In the genomic region with DNA sequence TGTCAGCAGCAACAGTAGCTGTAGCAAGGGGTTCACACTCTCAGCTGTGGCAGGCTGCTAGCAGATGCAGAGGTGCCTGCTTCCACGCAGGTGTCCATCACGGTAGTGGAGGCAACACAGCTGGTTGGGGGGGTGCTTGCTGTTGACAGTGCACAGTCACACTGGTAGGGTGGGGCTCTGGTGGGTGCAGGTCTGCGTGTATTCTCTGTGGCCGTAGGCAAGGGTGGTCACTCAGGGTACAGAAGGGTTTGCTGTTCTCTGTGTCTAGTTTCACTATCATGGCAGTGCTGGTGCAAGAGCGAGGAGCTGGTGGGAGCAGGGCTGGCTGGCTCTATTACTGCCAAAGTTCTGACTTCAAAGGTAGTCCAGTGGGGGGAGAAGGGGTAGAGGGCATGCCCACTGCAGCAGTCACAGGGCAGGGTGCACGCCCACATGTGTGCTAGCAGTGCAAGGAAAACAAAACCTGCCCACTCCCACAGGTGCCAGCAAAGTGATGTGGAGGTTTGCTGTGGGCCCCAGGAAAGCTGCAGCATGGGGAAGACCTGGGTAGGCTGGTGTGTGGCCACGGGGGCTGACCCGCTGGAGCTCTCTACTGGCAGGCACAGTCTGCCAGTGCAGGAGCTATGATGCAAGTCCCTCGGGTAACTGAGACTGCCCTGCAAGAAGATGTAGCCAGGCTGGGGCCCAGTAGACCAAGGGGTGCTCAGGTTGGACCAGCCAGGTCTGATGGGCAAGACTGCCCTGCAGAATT, we compare ENCODE assay signal across 14 cellular contexts.
"Had no signal": no experiment of that assay in that cellular context is flagged by ENCODE, and none has a peak within 500 bp of the region (broad histone marks: within the 10 kb centered on the region; RNA-seq: fewer than 3 reads in every experiment).

No MANE protein-coding gene starts in this region.

- H3K27me3 ChIP-seq: adrenal gland, pancreas, sigmoid colon, stomach, testis, upper lobe of left lung had no signal

- DNase-seq: activated CD4-positive, alpha-beta T cell treated with anti-CD3 and anti-CD28 coated beads, Interleukin-2, amount 50 U/mL, for 1 hour; activated gamma-delta T cell; adrenal gland; foreskin melanocyte; heart left ventricle; kidney; naive thymus-derived CD4-positive, alpha-beta T cell; sigmoid colon; stimulated activated CD4-positive, alpha-beta T cell treated with anti-CD3 and anti-CD28 coated beads, Interleukin-4, amount 100 ng/mL, for 24 hours; stomach; T1000 had no signal

- H3K27ac ChIP-seq: adrenal gland, heart left ventricle, pancreas, sigmoid colon, stomach, testis, upper lobe of left lung had no signal
